Comparison of ENCODE assay signal across 9 cellular contexts in genomic region chr2:128233790-128234395, GRCh38.
DNase-seq lines count a peak whose midpoint lies in the region; ATAC-seq and TF ChIP-seq lines count a peak whose summit lies in the region.
"Had no signal": no experiment of that assay in that cellular context is flagged by ENCODE, and none has a peak within 500 bp of the region (broad histone marks: within the 10 kb centered on the region; RNA-seq: fewer than 3 reads in every experiment).

No MANE protein-coding gene starts in this region.

- H3K4me3 ChIP-seq in iPS DF 6.9 (ENCODE audit: low read length), result peak overlapping the region; percentile 51; the same call in 1 of the 2 replicates
- peak overlapping the region; percentile 79 for H3K4me3 ChIP-seq in suprapubic skin

- TF ChIP-seq CTCF in RWPE1 (conservative IDR thresholded peaks at IDR 0.05; ENCODE audit: low read depth), result peak; percentile 5
- no peak for TF ChIP-seq CTCF in suprapubic skin (IDR thresholded peaks at IDR 0.05)

- WGBS in iPS DF 6.9 (ENCODE audit: insufficient coverage, insufficient read length), result no CpG with 5 or more reads among the region's 11 CpGs
- 45% methylated on average over 10 of the region's 11 CpGs for WGBS in suprapubic skin

- peaks cover 12% of the 10 kb centered on the region for H3K4me1 Mint-ChIP-seq in activated T-cell treated with anti-CD3 and anti-CD28 coated beads, Interleukin-2, amount 50 U/mL, for 72 hours (ENCODE audit: low read depth)

- POLR2A ChIA-PET in RWPE1 (lab: Yijun Ruan, JAX; ENCODE audit: low non-redundant PET), result interaction anchor here (0.7 kb wide), 1 partner anchor 222 kb away, joined by 8 read pairs; no protein-coding TSS in a partner anchor

- H3K27me3 ChIP-seq in iPS DF 6.9 (ENCODE audit: control insufficient read depth, insufficient read depth, low read length) (peaks cover 3% of the 10 kb centered on the region; the same call in 1 of the 2 replicates), suprapubic skin (no peaks in the 10 kb centered on the region)
- H3K27me3 ChIP-seq: body of pancreas had no signal

- H3K36me3 Mint-ChIP-seq in activated T-cell treated with anti-CD3 and anti-CD28 coated beads, Interleukin-2, amount 50 U/mL, for 72 hours (ENCODE audit: insufficient read depth in 2 of 2), result no peaks in the 10 kb centered on the region

- no peak for TF ChIP-seq EP300 in suprapubic skin (IDR thresholded peaks at IDR 0.05)

- TF ChIP-seq POLR2A in suprapubic skin (IDR thresholded peaks at IDR 0.05), result no peak

- no peaks in the 10 kb centered on the region for H3K9me3 ChIP-seq in iPS DF 6.9 (ENCODE audit: control insufficient read depth, insufficient read depth, low read length)
- no peaks in the 10 kb centered on the region for H3K9me3 ChIP-seq in suprapubic skin
- H3K9me3 ChIP-seq: body of pancreas had no signal

- no peaks in the 10 kb centered on the region for H3K36me3 ChIP-seq in iPS DF 6.9 (ENCODE audit: control insufficient read depth, insufficient read depth, low read length)
- H3K36me3 ChIP-seq in suprapubic skin, result no peaks in the 10 kb centered on the region

- H3K4me1 ChIP-seq in iPS DF 6.9 (ENCODE audit: control insufficient read depth, insufficient read depth, low read length) (peaks cover 1% of the 10 kb centered on the region; the same call in 1 of the 2 replicates), suprapubic skin (peaks cover 13% of the 10 kb centered on the region)

- H3K27ac ChIP-seq in RWPE1, result no peak overlapping the region
- no peak overlapping the region for H3K27ac ChIP-seq in iPS DF 6.9 (ENCODE audit: low read length)
- no peak overlapping the region for H3K27ac ChIP-seq in suprapubic skin

- peak overlapping the region; percentile 85 to 88 for H3K4me3 Mint-ChIP-seq in activated T-cell treated with anti-CD3 and anti-CD28 coated beads, Interleukin-2, amount 50 U/mL, for 72 hours

- H3K27me3 Mint-ChIP-seq in activated T-cell treated with anti-CD3 and anti-CD28 coated beads, Interleukin-2, amount 50 U/mL, for 72 hours (ENCODE audit: low read depth), result peaks cover 17% of the 10 kb centered on the region

- CTCF ChIA-PET in RWPE1 (lab: Yijun Ruan, JAX), result interaction anchor here (0.7 to 1.2 kb wide), 6 partner anchors 15 to 1577 kb away, joined by 3 read pairs; no protein-coding TSS in a partner anchor

- no peaks in the 10 kb centered on the region for H3K9me3 Mint-ChIP-seq in activated T-cell treated with anti-CD3 and anti-CD28 coated beads, Interleukin-2, amount 50 U/mL, for 72 hours

- DNase-seq in activated T-cell treated with anti-CD3 and anti-CD28 coated beads, Interleukin-2, amount 50 U/mL, for 72 hours, result no peak
- DNase-seq in activated T-cell treated with anti-CD3 and anti-CD28 coated beads for 4 hours, result no peak
- no peak for DNase-seq in RWPE1 (ENCODE audit: low spot score)
- no peak for DNase-seq in iPS DF 6.9 (ENCODE audit: low read depth, low spot score)
- no peak for DNase-seq in suprapubic skin (ENCODE audit: low spot score in 2 of 2)
- no peak for DNase-seq in C1 segment of cervical spinal cord (lab: John Stamatoyannopoulos, UW)
- no peak for DNase-seq in GF-D8 (lab: John Stamatoyannopoulos, UW)
- no peak for DNase-seq in left lobe of liver (ENCODE audit: low spot score)

- H3K27ac Mint-ChIP-seq in activated T-cell treated with anti-CD3 and anti-CD28 coated beads, Interleukin-2, amount 50 U/mL, for 72 hours, result no peak overlapping the region

- no peak for ATAC-seq in activated T-cell treated with anti-CD3 and anti-CD28 coated beads, Interleukin-2, amount 50 U/mL, for 72 hours (replicated peaks in 1 of 2)
- ATAC-seq in left lobe of liver, result no peak
